Comparison of ENCODE assay signal across 23 cellular contexts in genomic region chr3:157669403-157669802, GRCh38.
DNase-seq lines count a peak whose midpoint lies in the region; ATAC-seq and TF ChIP-seq lines count a peak whose summit lies in the region.
"Had no signal": no experiment of that assay in that cellular context is flagged by ENCODE, and none has a peak within 500 bp of the region (broad histone marks: within the 10 kb centered on the region; RNA-seq: fewer than 3 reads in every experiment).

No MANE protein-coding gene starts in this region.

- no peak overlapping the region for H3K4me3 ChIP-seq in PC-3 (ENCODE audit: low read length)
- H3K4me3 ChIP-seq: skin epidermis, uterus had no signal

- BruUV-seq in PC-3 (replicated peaks; lab: Mats Ljungman, UMichigan) = no TSS peak

- H4K20me1 ChIP-seq in PC-3 (ENCODE audit: low read length) = no peaks in the 10 kb centered on the region

- ATAC-seq in PC-3 (peak; percentile 87), HG03025 (IDR thresholded peaks at IDR 0.05; ENCODE audit: low FRiP score, unreplicated experiment) (no peak), GM18909 (IDR thresholded peaks at IDR 0.05; ENCODE audit: poor library complexity, unreplicated experiment) (no peak)
- ATAC-seq: naive thymus-derived CD8-positive, alpha-beta T cell; T-cell had no signal

- no peak overlapping the region for H3K4me2 ChIP-seq in PC-3 (ENCODE audit: low read length)

- POLR2A ChIA-PET in PC-3 (lab: Charles Lee; ENCODE audit: unreplicated experiment) = no interaction called here

- intact Hi-C loops in PC-3 (cut with micrococcal nuclease) = no loop called here
- intact Hi-C loops in posterior vena cava (cut with DNase I) = no loop called here

- no peaks in the 10 kb centered on the region for H3K36me3 ChIP-seq in PC-3 (ENCODE audit: low read depth, low read length)
- H3K36me3 ChIP-seq: uterus had no signal

- CTCF ChIA-PET in PC-3 (lab: Charles Lee) = no interaction called here

- no peak for TF ChIP-seq CTCF in PC-3 (conservative IDR thresholded peaks at IDR 0.05; ENCODE audit: low read depth, low read length)

- no peaks in the 10 kb centered on the region for H3K9me2 ChIP-seq in PC-3 (replicated peaks; ENCODE audit: low read length)

- peaks cover 9% of the 10 kb centered on the region for H3K4me1 ChIP-seq in PC-3 (ENCODE audit: insufficient read depth, low read length)
- H3K4me1 ChIP-seq: parathyroid adenoma, uterus had no signal

- H3K9ac ChIP-seq in PC-3 (ENCODE audit: low read length) = no peak overlapping the region
- H3K9ac ChIP-seq: parathyroid adenoma had no signal

- H3K27me3 ChIP-seq in PC-3 (ENCODE audit: low read length) = no peaks in the 10 kb centered on the region
- H3K27me3 ChIP-seq: uterus had no signal

- H3K9me3 ChIP-seq in PC-3 (ENCODE audit: low read length) = no peaks in the 10 kb centered on the region
- H3K9me3 ChIP-seq: uterus had no signal

- no peaks in the 10 kb centered on the region for H3K79me2 ChIP-seq in PC-3 (ENCODE audit: low read length)
- H3K79me2 ChIP-seq: parathyroid adenoma had no signal

- H2AFZ ChIP-seq in PC-3 (ENCODE audit: low read length) = no peak overlapping the region
- H2AFZ ChIP-seq: parathyroid adenoma had no signal

- peak; percentile 28 for DNase-seq in EL
- peak; percentile 72 for DNase-seq in NCI-H1105 (lab: John Stamatoyannopoulos, UW)
- DNase-seq in PC-3 = peak; percentile 53
- peak; percentile 11 for DNase-seq in myocyte (ENCODE audit: low read depth)
- DNase-seq in posterior vena cava (ENCODE audit: low spot score) = no peak
- DNase-seq: activated CD4-positive, alpha-beta memory T cell treated with anti-CD3 and anti-CD28 coated beads for 36 hours; activated naive CD4-positive, alpha-beta T cell treated with anti-CD3 and anti-CD28 coated beads, Interleukin-2, amount 50 U/mL, for 16 hours; AML-193; GF-D8; hippocampal formation; kidney; mammary epithelial cell; naive thymus-derived CD8-positive, alpha-beta T cell; NCI-H187; NCI-H774; stimulated activated CD4-positive, alpha-beta T cell treated with anti-CD3 and anti-CD28 coated beads, Interleukin-4, amount 100 ng/mL, for 1 hour; T-cell; uterus had no signal

- H3K27ac ChIP-seq in PC-3 (ENCODE audit: low read length) = no peak overlapping the region
- H3K27ac ChIP-seq: parathyroid adenoma, skin epidermis, uterus, VCaP had no signal

- H3F3A ChIP-seq in PC-3 (ENCODE audit: low read length, unreplicated experiment) = no peaks in the 10 kb centered on the region
